ENCODE assay signal across 8 cellular contexts in the genomic region with DNA sequence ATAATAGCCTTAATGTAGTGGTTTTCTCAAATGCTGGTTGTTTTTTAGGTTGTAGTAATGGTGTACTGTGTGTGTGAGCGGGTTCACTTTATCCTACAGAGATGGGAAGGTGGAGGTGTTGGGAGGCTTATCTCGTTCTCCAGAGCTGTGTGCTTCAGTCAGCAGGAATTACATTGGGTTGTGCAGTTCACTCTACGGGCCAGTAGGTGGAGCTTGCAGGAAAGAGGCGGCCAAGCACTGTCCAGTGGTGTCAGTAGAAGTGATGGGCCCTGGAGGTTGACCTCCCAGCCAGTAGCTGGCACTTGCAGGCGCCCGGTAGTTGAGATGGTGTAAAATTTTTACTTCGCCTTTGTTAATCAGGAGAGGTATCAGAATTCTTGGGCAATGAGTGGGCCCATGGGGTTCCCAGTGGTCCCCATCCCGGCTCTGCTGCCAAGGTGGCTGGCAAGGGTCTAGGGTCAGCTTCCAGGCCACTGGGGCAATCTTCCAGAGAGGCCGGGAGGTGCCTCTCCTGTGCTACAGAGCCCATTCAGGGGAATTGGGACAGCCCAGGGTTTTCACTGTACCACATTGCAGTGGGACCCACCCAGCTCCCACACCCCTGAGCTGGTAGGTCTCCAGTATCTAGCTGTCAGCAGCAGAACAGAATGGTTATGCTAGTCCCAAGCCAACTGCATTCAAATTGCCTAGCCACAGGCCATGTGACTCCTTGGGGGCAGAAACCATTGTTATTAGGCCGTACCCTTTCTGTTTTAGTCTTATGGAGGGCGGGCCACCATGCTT.
DNase-seq lines count a peak whose midpoint lies in the region; ATAC-seq and TF ChIP-seq lines count a peak whose summit lies in the region.

No MANE protein-coding gene starts in this region.

- no peak overlapping the region for H3K4me3 ChIP-seq in AG09309 (ENCODE audit: control insufficient read depth, low read depth, low read length)

- DNase-seq in AG09309 (ENCODE audit: low read depth) (peak; percentile 23), NCI-H2107 treated with DMSO at 0.1 percent for 48 hours (lab: John Stamatoyannopoulos, UW; ENCODE audit: unreplicated experiment) (peak; percentile 49), cerebellar cortex (ENCODE audit: low spot score) (peak; percentile 52), kidney tubule cell (ENCODE audit: low spot score) (peak; percentile 74)
- peak; percentile 22 to 45 (median 31) for DNase-seq in stimulated activated CD4-positive, alpha-beta T cell treated with anti-CD3 and anti-CD28 coated beads, TNF-alpha, amount 100 ng/mL, for 24 hours (ENCODE audit: low read depth in 3 of 3)

- ATAC-seq in GM18511 (IDR thresholded peaks at IDR 0.05; ENCODE audit: unreplicated experiment) (peak; percentile 86), HG02981 (IDR thresholded peaks at IDR 0.05; ENCODE audit: unreplicated experiment) (peak; percentile 88)

- no peak overlapping the region for H3K27ac ChIP-seq in VCaP

- TF ChIP-seq CTCF in AG09309 (IDR thresholded peaks at IDR 0.05; ENCODE audit: control insufficient read depth, insufficient read depth, low read depth, low read length, missing control alignments) (peak; percentile 94), VCaP (conservative IDR thresholded peaks at IDR 0.05) (peak; percentile 96)

Comparison
In these comparisons a context has a peak if more than half of its experiments do, and no peak if none do; other contexts are left out.
1. DNase-seq: peak in every context shown above with its lines; median percentile 74 in kidney tubule cell; 52 in cerebellar cortex; 49 in NCI-H2107 treated with DMSO at 0.1 percent for 48 hours; 31 in stimulated activated CD4-positive, alpha-beta T cell treated with anti-CD3 and anti-CD28 coated beads, TNF-alpha, amount 100 ng/mL, for 24 hours; 23 in AG09309.